Comparison of ENCODE assay signal across 27 cellular contexts in genomic region chr10:117619710-117620405, GRCh38.
"Had no signal": no experiment of that assay in that cellular context is flagged by ENCODE, and none has a peak within 500 bp of the region (broad histone marks: within the 10 kb centered on the region; RNA-seq: fewer than 3 reads in every experiment).

No MANE protein-coding gene starts in this region.

- H3K9me3 Mint-ChIP-seq: activated CD4-positive, alpha-beta memory T cell treated with anti-CD3 and anti-CD28 coated beads for 36 hours; activated naive CD4-positive, alpha-beta T cell treated with anti-CD3 and anti-CD28 coated beads, Interleukin-2, amount 50 U/mL, for 24 hours; activated naive CD8-positive, alpha-beta T cell treated with anti-CD3 and anti-CD28 coated beads, Interleukin-2, amount 50 U/mL, for 24 hours; activated T-cell treated with anti-CD3 and anti-CD28 coated beads, Interleukin-2, amount 50 U/mL, for 4 hours; activated T-helper 2 cell treated with anti-CD3 and anti-CD28 coated beads, Interferon-gamma antibody, Interleukin-2, Interleukin-4, amounts not matched to agents 10 μg/mL and 5 μg/mL and 100 μg/mL, durations not matched to agents 14 hours and 24 hours and 36 hours; central memory CD8-positive, alpha-beta T cell; immature natural killer cell; neural progenitor cell; T-cell had no signal

- H3K27me3 ChIP-seq: neural progenitor cell, right atrium auricular region, testis, transverse colon had no signal

- H3K36me3 Mint-ChIP-seq: activated CD4-positive, alpha-beta memory T cell treated with anti-CD3 and anti-CD28 coated beads for 36 hours; activated naive CD4-positive, alpha-beta T cell treated with anti-CD3 and anti-CD28 coated beads, Interleukin-2, amount 50 U/mL, for 24 hours; immature natural killer cell; mesothelial cell of epicardium; naive B cell; neural progenitor cell; T-cell had no signal

- H3K27ac Mint-ChIP-seq: activated CD4-positive, alpha-beta memory T cell treated with anti-CD3 and anti-CD28 coated beads for 36 hours; activated naive CD4-positive, alpha-beta T cell treated with anti-CD3 and anti-CD28 coated beads, Interleukin-2, amount 50 U/mL, for 24 hours; activated naive CD8-positive, alpha-beta T cell treated with anti-CD3 and anti-CD28 coated beads, Interleukin-2, amount 50 U/mL, for 24 hours; activated T-helper 2 cell treated with anti-CD3 and anti-CD28 coated beads, Interferon-gamma antibody, Interleukin-2, Interleukin-4, amounts not matched to agents 10 μg/mL and 5 μg/mL and 100 μg/mL, durations not matched to agents 14 hours and 24 hours and 36 hours; immature natural killer cell; mesothelial cell of epicardium; naive B cell; neural progenitor cell; T-cell had no signal

- H3K9ac ChIP-seq: neural progenitor cell had no signal

- H3K27ac ChIP-seq: foreskin keratinocyte, heart left ventricle, neural progenitor cell, right atrium auricular region, spleen, testis, transverse colon had no signal

- H3K4me1 Mint-ChIP-seq: activated naive CD8-positive, alpha-beta T cell treated with anti-CD3 and anti-CD28 coated beads, Interleukin-2, amount 50 U/mL, for 24 hours; central memory CD8-positive, alpha-beta T cell; immature natural killer cell; naive B cell had no signal

- H3K4me1 ChIP-seq: foreskin keratinocyte, heart left ventricle, neural progenitor cell, right atrium auricular region, spleen, testis, transverse colon had no signal

- H3K9me3 ChIP-seq: right atrium auricular region, spleen, testis, transverse colon had no signal

- DNase-seq: activated CD4-positive, alpha-beta memory T cell treated with anti-CD3 and anti-CD28 coated beads for 36 hours; activated CD4-positive, alpha-beta T cell treated with anti-CD3 and anti-CD28 coated beads for 48 hours; activated naive CD8-positive, alpha-beta T cell treated with anti-CD3 and anti-CD28 coated beads, Interleukin-2, amount 50 U/mL, for 24 hours; activated T-cell treated with anti-CD3 and anti-CD28 coated beads, Interleukin-2, amount 50 U/mL, for 4 hours; dermis blood vessel endothelial cell; effector memory CD4-positive, alpha-beta T cell; erythroblast; foreskin keratinocyte; heart left ventricle; hypothalamus; immature natural killer cell; kidney; left colon; naive B cell; occipital lobe; spleen; stimulated activated CD4-positive, alpha-beta T cell treated with anti-CD3 and anti-CD28 coated beads, Interleukin-2, amount 100 ng/mL, for 48 hours; stimulated activated naive CD4-positive, alpha-beta T cell treated with Interleukin-2 at 50 U/mL for 16 hours; T-cell; testis; transverse colon had no signal

- H3K4me2 ChIP-seq: neural progenitor cell had no signal

- H2AFZ ChIP-seq: neural progenitor cell had no signal

- H3K4me3 Mint-ChIP-seq: activated CD4-positive, alpha-beta memory T cell treated with anti-CD3 and anti-CD28 coated beads for 36 hours; activated naive CD4-positive, alpha-beta T cell treated with anti-CD3 and anti-CD28 coated beads, Interleukin-2, amount 50 U/mL, for 24 hours; activated naive CD8-positive, alpha-beta T cell treated with anti-CD3 and anti-CD28 coated beads, Interleukin-2, amount 50 U/mL, for 24 hours; activated T-cell treated with anti-CD3 and anti-CD28 coated beads, Interleukin-2, amount 50 U/mL, for 4 hours; central memory CD8-positive, alpha-beta T cell; immature natural killer cell; mesothelial cell of epicardium; neural progenitor cell; T-cell had no signal

- H3K4me3 ChIP-seq: heart left ventricle, neural progenitor cell, right atrium auricular region, spleen, testis, transverse colon had no signal

- H3K36me3 ChIP-seq: heart left ventricle, neural progenitor cell, right atrium auricular region, spleen, transverse colon had no signal
